8 cellular contexts compared by ENCODE assay signal in genomic region chr5:141094481-141095262, GRCh38. TPM values are rescaled to one million over a fixed set of nuclear protein-coding genes. Genes with fewer than 3 reads are reported as not detected.
A peak's percentile ranks its signal among the peaks of the same experiment; 100 is the strongest.
DNase-seq lines count a peak whose midpoint lies in the region; ATAC-seq lines count a peak whose summit lies in the region.

Gene PCDHB2, plus strand, starts transcription at chr5:141094615. Its CDS starts 176 bp downstream, at chr5:141094791.

- no peaks in the 10 kb centered on the region for H3K36me3 ChIP-seq in skeletal muscle satellite cell (ENCODE audit: insufficient read depth, low read length)

- H3K27me3 ChIP-seq in right cardiac atrium (ENCODE audit: control insufficient read depth, insufficient read depth) (no peaks in the 10 kb centered on the region), skeletal muscle satellite cell (ENCODE audit: control insufficient read depth, insufficient read depth, low read length) (no peaks in the 10 kb centered on the region)

- H3K4me1 ChIP-seq in right cardiac atrium (ENCODE audit: control insufficient read depth, insufficient read depth, low read length), result no peaks in the 10 kb centered on the region
- H3K4me1 ChIP-seq in skeletal muscle satellite cell (ENCODE audit: control insufficient read depth, insufficient read depth, low read length), result no peaks in the 10 kb centered on the region

- DNase-seq in COLO668 (lab: John Stamatoyannopoulos, UW; ENCODE audit: unreplicated experiment), result peak; percentile 80
- peak; percentile 87 for DNase-seq in NCI-H1092 treated with DMSO at 0.1 percent for 48 hours (lab: John Stamatoyannopoulos, UW)
- DNase-seq in UCSD-AML1 (lab: John Stamatoyannopoulos, UW; ENCODE audit: unreplicated experiment), result peak; percentile 25
- DNase-seq in right cardiac atrium, result peak; percentile 38 to 72 (median 54)
- no peak for DNase-seq in left lobe of liver (ENCODE audit: low spot score)
- DNase-seq in stimulated activated naive CD4-positive, alpha-beta T cell (lab: John Stamatoyannopoulos, UW), result no peak

- H3K9ac ChIP-seq in skeletal muscle satellite cell (ENCODE audit: low read depth, low read length), result peak within 1 kb of the TSS; percentile 80

- H3K4me2 ChIP-seq in skeletal muscle satellite cell (ENCODE audit: low read length), result peak within 1 kb of the TSS; percentile 73

- 11% methylated on average over 29 of the region's 29 CpGs for WGBS in right cardiac atrium

- H3K9me3 ChIP-seq in right cardiac atrium (ENCODE audit: control insufficient read depth, low read length), result peaks cover 8% of the 10 kb centered on the region
- H3K9me3 ChIP-seq in skeletal muscle satellite cell (replicated peaks; ENCODE audit: low read length), result no peaks in the 10 kb centered on the region

- no peak within 1 kb of the TSS for H3K27ac ChIP-seq in right cardiac atrium (ENCODE audit: low read length)

- ATAC-seq in right cardiac atrium (peak; percentile 36 to 62), left lobe of liver (no peak), GM18520 (IDR thresholded peaks at IDR 0.05; ENCODE audit: unreplicated experiment) (no peak)

- peak within 1 kb of the TSS; percentile 49 for H3K4me3 ChIP-seq in right cardiac atrium (ENCODE audit: low read length)
- H3K4me3 ChIP-seq in skeletal muscle satellite cell (ENCODE audit: low read length), result peak within 1 kb of the TSS; percentile 72

- intact Hi-C loops in right cardiac atrium (cut with DNase I), result no loop called here

RNA-seq across cellular contexts. Expression of gene PCDHB2, which starts in this region (rescaled TPM):
- total RNA-seq in right cardiac atrium, result 1 to 10 TPM; 1.4 to 1.9 (median 1.5) TPM
- polyA plus RNA-seq in right cardiac atrium, result 0.59 TPM
- 0.87 and 1.0 TPM in 2 replicates for total RNA-seq in skeletal muscle satellite cell (2012; rRNA removed)
- total RNA-seq in left lobe of liver, result 0.08 TPM

Comparison
In these comparisons a context has a peak if more than half of its experiments do, and no peak if none do; other contexts are left out.
1. DNase-seq: peak in COLO668 (single experiment), NCI-H1092 treated with DMSO at 0.1 percent for 48 hours (single experiment), UCSD-AML1 (single experiment) and right cardiac atrium (3 of 3); none in left lobe of liver (single experiment) and stimulated activated naive CD4-positive, alpha-beta T cell (0 of 6).
2. ATAC-seq: peak in right cardiac atrium (2 of 2); none in left lobe of liver (single experiment) and GM18520 (single experiment).